ENCODE assay signal across 14 cellular contexts in genomic region chr20:32528905-32529670, GRCh38. TPM values are rescaled to one million over a fixed set of nuclear protein-coding genes. Genes with fewer than 3 reads are reported as not detected.
DNase-seq lines count a peak whose midpoint lies in the region; ATAC-seq lines count a peak whose summit lies in the region.
"Had no signal": no experiment of that assay in that cellular context is flagged by ENCODE, and none has a peak within 500 bp of the region (broad histone marks: within the 10 kb centered on the region; RNA-seq: fewer than 3 reads in every experiment).

No MANE protein-coding gene starts in this region.

- peak overlapping the region; percentile 89 for H3K27ac Mint-ChIP-seq in activated T-cell treated with anti-CD3 and anti-CD28 coated beads, Interleukin-2, amount 50 U/mL, for 24 hours
- H3K27ac Mint-ChIP-seq: activated T-helper 1 cell treated with anti-CD3 and anti-CD28 coated beads, Interleukin-12 subunit alpha, Interleukin-12 subunit beta, Interleukin-2, Interleukin-4 antibody, amounts not matched to agents 30 ng/mL and 10 ng/mL and 1 ng/mL, durations not matched to agents 14 hours and 24 hours and 36 hours had no signal

- H3K4ac ChIP-seq in neuronal stem cell (ENCODE audit: low read length) = no peak overlapping the region

- H3K23ac ChIP-seq in neuronal stem cell (ENCODE audit: low read depth, low read length, poor library complexity) = no peak overlapping the region

- H3K27ac ChIP-seq in KOPT-K1 (ENCODE audit: low read depth, low read length, poor library complexity, severe bottlenecking) (peak overlapping the region; percentile 80), cingulate gyrus (ENCODE audit: low read depth, low read length) (peak overlapping the region; percentile 69), neuronal stem cell (replicated peaks; ENCODE audit: low read length) (no peak overlapping the region)
- H3K27ac ChIP-seq: GM23248, tibial artery had no signal

- H4K8ac ChIP-seq in neuronal stem cell (ENCODE audit: low read depth, low read length) = no peak overlapping the region

- H2BK5ac ChIP-seq in neuronal stem cell (ENCODE audit: low read length) = no peak overlapping the region

- peak overlapping the region; percentile 3 for H3K18ac ChIP-seq in neuronal stem cell (ENCODE audit: low read length)

- H2AFZ ChIP-seq in neuronal stem cell (ENCODE audit: low read length) = peak overlapping the region; percentile 80
- H2AFZ ChIP-seq: GM23248 had no signal

- H3K9ac ChIP-seq in neuronal stem cell (ENCODE audit: low read depth, low read length, poor library complexity) = no peak overlapping the region
- H3K9ac ChIP-seq: GM23248 had no signal

- no peak overlapping the region for H4K91ac ChIP-seq in neuronal stem cell (ENCODE audit: low read depth, low read length, poor library complexity)

- H3K27me3 ChIP-seq in neuronal stem cell (ENCODE audit: control insufficient read depth in 3 of 3, insufficient read depth in 3 of 3, low read depth in 1 of 3, low read length in 3 of 3) = peaks cover 0 to 12% (median 0%) of the 10 kb centered on the region in 3 experiments

- no peaks in the 10 kb centered on the region for H3K9me3 ChIP-seq in KOPT-K1 (ENCODE audit: insufficient read depth, low read length, poor library complexity, severe bottlenecking)
- H3K9me3 ChIP-seq in neuronal stem cell (replicated peaks in 1 of 2; ENCODE audit: control insufficient read depth in 2 of 2, insufficient read depth in 1 of 2, low read depth in 1 of 2, low read length in 2 of 2) = no peaks in the 10 kb centered on the region
- H3K9me3 ChIP-seq: tibial artery had no signal

- no peaks in the 10 kb centered on the region for H3K27me3 Mint-ChIP-seq in activated T-cell treated with anti-CD3 and anti-CD28 coated beads, Interleukin-2, amount 50 U/mL, for 24 hours

- no peak overlapping the region for H3K14ac ChIP-seq in neuronal stem cell (ENCODE audit: low read length)

- no peak overlapping the region for H2AK5ac ChIP-seq in neuronal stem cell (ENCODE audit: low read depth, low read length)

- H3K36me3 Mint-ChIP-seq in activated T-cell treated with anti-CD3 and anti-CD28 coated beads, Interleukin-2, amount 50 U/mL, for 24 hours (ENCODE audit: low read depth) = peaks cover 4% of the 10 kb centered on the region

- H2BK15ac ChIP-seq in neuronal stem cell (ENCODE audit: low read length) = no peak overlapping the region

- no peak overlapping the region for H2BK120ac ChIP-seq in neuronal stem cell (ENCODE audit: low read depth, low read length)

- H3K36me3 ChIP-seq in KOPT-K1 (ENCODE audit: insufficient read depth, low read length) (no peaks in the 10 kb centered on the region), neuronal stem cell (replicated peaks in 1 of 2; ENCODE audit: control insufficient read depth in 2 of 2, insufficient read depth in 2 of 2, low read length in 2 of 2) (no peaks in the 10 kb centered on the region)
- H3K36me3 ChIP-seq: tibial artery had no signal

- no peaks in the 10 kb centered on the region for H3K79me1 ChIP-seq in neuronal stem cell (ENCODE audit: low read depth, low read length)

- no peak overlapping the region for H3K4me3 Mint-ChIP-seq in activated T-cell treated with anti-CD3 and anti-CD28 coated beads, Interleukin-2, amount 50 U/mL, for 24 hours
- H3K4me3 Mint-ChIP-seq: activated T-helper 1 cell treated with anti-CD3 and anti-CD28 coated beads, Interleukin-12 subunit alpha, Interleukin-12 subunit beta, Interleukin-2, Interleukin-4 antibody, amounts not matched to agents 30 ng/mL and 10 ng/mL and 1 ng/mL, durations not matched to agents 14 hours and 24 hours and 36 hours; nephron had no signal

- H3K9me3 Mint-ChIP-seq in activated T-cell treated with anti-CD3 and anti-CD28 coated beads, Interleukin-2, amount 50 U/mL, for 24 hours = no peaks in the 10 kb centered on the region
- H3K9me3 Mint-ChIP-seq: activated T-helper 1 cell treated with anti-CD3 and anti-CD28 coated beads, Interleukin-12 subunit alpha, Interleukin-12 subunit beta, Interleukin-2, Interleukin-4 antibody, amounts not matched to agents 30 ng/mL and 10 ng/mL and 1 ng/mL, durations not matched to agents 14 hours and 24 hours and 36 hours; nephron had no signal

- H3K4me2 ChIP-seq in neuronal stem cell (ENCODE audit: insufficient read depth, low read length, poor library complexity, severe bottlenecking) = no peak overlapping the region

- peaks cover 14% of the 10 kb centered on the region in 2 donors for H3K4me1 ChIP-seq in neuronal stem cell (ENCODE audit: control insufficient read depth in 2 of 2, insufficient read depth in 1 of 2, low read depth in 1 of 2, low read length in 2 of 2)

- ATAC-seq in GM21360 (IDR thresholded peaks at IDR 0.05; ENCODE audit: unreplicated experiment) (no peak), GM21447 (IDR thresholded peaks at IDR 0.05; ENCODE audit: unreplicated experiment) (no peak)

- no CpG with 5 or more reads among the region's 13 CpGs for WGBS in neuronal stem cell (ENCODE audit: extremely low coverage in 2 of 2, insufficient read length in 2 of 2, insufficient replicate concordance in 1 of 2), 2 donors

- no peak overlapping the region for H2BK12ac ChIP-seq in neuronal stem cell (ENCODE audit: low read length)

- H3K4me1 Mint-ChIP-seq in activated T-cell treated with anti-CD3 and anti-CD28 coated beads, Interleukin-2, amount 50 U/mL, for 24 hours (ENCODE audit: low read depth) = peaks cover 83% of the 10 kb centered on the region

- no peak overlapping the region for H3K4me3 ChIP-seq in neuronal stem cell (ENCODE audit: low read length in 2 of 2)
- H3K4me3 ChIP-seq: GM23248, tibial artery had no signal

- no peak for DNase-seq in activated T-cell treated with anti-CD3 and anti-CD28 coated beads, Interleukin-2, amount 50 U/mL, for 24 hours
- no peak for DNase-seq in activated T-cell treated with anti-CD3 and anti-CD28 coated beads, Interleukin-2, amount 50 U/mL, for 48 hours
- DNase-seq in neuronal stem cell (ENCODE audit: low spot score) (no peak), superior temporal gyrus (ENCODE audit: extremely low spot score) (no peak)
- DNase-seq: effector CD4-positive, alpha-beta T cell; GM23248; MV-4-11; tibial artery had no signal

RNA-seq across cellular contexts. Expression of gene NOL4L, which starts 56.0 kb away (rescaled TPM):
- 27.2 TPM for polyA plus RNA-seq in neuronal stem cell (2013, experiment 1 of 2)
- 27.3 TPM for polyA plus RNA-seq in neuronal stem cell (2013, experiment 2 of 2)
